In the genomic region with DNA sequence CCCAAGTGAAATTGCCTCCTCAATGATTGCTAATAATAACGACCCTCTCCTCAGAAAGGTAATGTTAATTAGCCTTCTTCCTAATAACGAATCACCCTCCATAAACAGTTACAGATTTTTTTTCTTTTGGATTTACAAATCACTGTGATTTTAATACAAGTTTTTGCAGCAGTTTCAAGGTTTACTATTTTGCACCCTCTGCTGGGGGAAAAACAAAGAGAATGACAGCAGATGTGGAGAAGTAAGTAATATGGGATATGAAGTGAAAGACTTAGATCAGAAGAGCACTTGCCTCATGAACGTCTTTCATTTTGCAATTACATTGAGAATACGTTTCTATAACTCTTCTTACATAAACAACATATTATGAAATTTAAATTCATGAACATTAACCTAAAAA, we compare ENCODE assay signal across 12 cellular contexts. TPM values are rescaled to one million over a fixed set of nuclear protein-coding genes. Genes with fewer than 3 reads are reported as not detected.
A peak's percentile ranks its signal among the peaks of the same experiment; 100 is the strongest.
DNase-seq lines count a peak whose midpoint lies in the region; FAIRE-seq and TF ChIP-seq lines count a peak whose summit lies in the region.
"Had no signal": no experiment of that assay in that cellular context is flagged by ENCODE, and none has a peak within 500 bp of the region (broad histone marks: within the 10 kb centered on the region; RNA-seq: fewer than 3 reads in every experiment).

No MANE protein-coding gene starts in this region.

- no peaks in the 10 kb centered on the region for H3K4me1 ChIP-seq in adrenal gland (replicated peaks in 1 of 2)
- no peaks in the 10 kb centered on the region for H3K4me1 ChIP-seq in testis

- 40 to 41% (median 41%) methylated on average over 4 of the region's 4 CpGs for WGBS in adrenal gland, 4 donors
- WGBS in testis, 2 donors, result 44 to 59% methylated on average over 4 of the region's 4 CpGs

- H3K4me3 ChIP-seq in adrenal gland (no peak overlapping the region), testis (no peak overlapping the region)

- no peaks in the 10 kb centered on the region for H3K36me3 ChIP-seq in adrenal gland (replicated peaks in 1 of 2)
- H3K36me3 ChIP-seq in testis (ENCODE audit: low read depth, missing control alignments), result no peaks in the 10 kb centered on the region

- FAIRE-seq in frontal cortex (lab: Jason Lieb, UNC), result peak; percentile 60

- H3K27me3 ChIP-seq in adrenal gland, result no peaks in the 10 kb centered on the region
- no peaks in the 10 kb centered on the region for H3K27me3 ChIP-seq in testis

- no peak overlapping the region for H3K27ac ChIP-seq in adrenal gland
- no peak overlapping the region for H3K27ac ChIP-seq in testis

- DNase-seq in NCI-H524 (lab: John Stamatoyannopoulos, UW) (peak; percentile 2 to 16), NCI-H524 treated with DMSO at 0.1 percent for 48 hours (lab: John Stamatoyannopoulos, UW) (no peak), adrenal gland (no peak), frontal cortex (ENCODE audit: low spot score in 2 of 2) (no peak), testis (no peak), T-helper 9 cell (no peak), DMS79 (lab: John Stamatoyannopoulos, UW) (no peak), NCI-H526 (lab: John Stamatoyannopoulos, UW) (no peak)
- DNase-seq: ACHN; activated effector memory CD4-positive, alpha-beta T cell treated with Interleukin-2 at 50 U/mL for 16 hours; dermis blood vessel endothelial cell; NCI-H2029 treated with DMSO at 0.1 percent for 48 hours had no signal

- TF ChIP-seq POLR2A in adrenal gland (IDR thresholded peaks at IDR 0.05) (no peak), testis (IDR thresholded peaks at IDR 0.05) (no peak)

- intact Hi-C loops in adrenal gland (cut with DNase I), result no loop called here
- intact Hi-C loops in testis (cut with DNase I; ENCODE audit: low total_unique reads), result no loop called here

- TF ChIP-seq CTCF in adrenal gland (IDR thresholded peaks at IDR 0.05) (peak in 4 of 6 experiments; percentile 3 to 37 (median 17)), testis (IDR thresholded peaks at IDR 0.05) (peak in 2 of 3 experiments; percentile 17 to 20)

- H3K9me3 ChIP-seq in adrenal gland (replicated peaks in 1 of 3) (no peaks in the 10 kb centered on the region), testis (no peaks in the 10 kb centered on the region)

RNA-seq across cellular contexts. Expression of gene CNTN3, which starts 16.1 kb away (rescaled TPM):
- 1 to 10 TPM in 3 of 8 donors, under 1 TPM in 4, not detected in 1; 0.09 to 4.5 (median 0.84) TPM for total RNA-seq in adrenal gland
- 1 to 10 TPM; 1.3 to 6.3 (median 2.1) TPM for polyA plus RNA-seq in adrenal gland
- total RNA-seq in frontal cortex, result 50.1 TPM
- total RNA-seq in testis, result 1 to 10 TPM; 3.7 to 4.1 TPM
- 2.4 TPM for polyA plus RNA-seq in testis (ENCODE audit: insufficient read depth, low read depth, low replicate concordance)
- total RNA-seq: dermis blood vessel endothelial cell had no signal

Comparison
In these comparisons a context has a peak if more than half of its experiments do, and no peak if none do; other contexts are left out.
1. DNase-seq: peak in NCI-H524 (2 of 2); none in NCI-H524 treated with DMSO at 0.1 percent for 48 hours (single experiment), adrenal gland (0 of 7), frontal cortex (0 of 2), testis (single experiment), T-helper 9 cell (single experiment), DMS79 (single experiment) and NCI-H526 (0 of 2).